Comparison of ENCODE assay signal across 19 cellular contexts in the genomic region with DNA sequence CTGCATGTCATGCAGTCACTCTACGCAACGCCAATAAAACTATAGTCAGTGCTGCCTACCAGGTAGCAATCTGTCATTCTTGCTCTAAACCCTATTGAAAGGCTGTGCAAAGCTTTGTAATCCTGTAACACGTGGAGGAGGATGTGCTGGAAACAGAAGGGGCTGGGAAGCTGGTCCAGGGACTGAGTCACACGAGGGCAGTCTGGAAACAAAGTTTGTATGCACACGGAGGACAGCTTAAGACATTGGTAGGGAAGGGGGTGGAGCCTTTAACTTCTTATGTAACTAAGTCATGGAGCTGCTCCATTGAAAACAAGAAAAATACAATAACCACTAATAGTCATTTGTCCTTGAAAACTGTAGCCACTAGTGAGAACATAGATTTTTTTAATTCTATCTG.
A peak's percentile ranks its signal among the peaks of the same experiment; 100 is the strongest.
DNase-seq lines count a peak whose midpoint lies in the region; ATAC-seq and TF ChIP-seq lines count a peak whose summit lies in the region.
"Had no signal": no experiment of that assay in that cellular context is flagged by ENCODE, and none has a peak within 500 bp of the region (broad histone marks: within the 10 kb centered on the region; RNA-seq: fewer than 3 reads in every experiment).

No MANE protein-coding gene starts in this region.

- H3K9me3 ChIP-seq in SJCRH30 (replicated peaks): no peaks in the 10 kb centered on the region
- H3K9me3 ChIP-seq: Caco-2, spleen had no signal

- H3K4me3 ChIP-seq in SJCRH30: no peak overlapping the region
- H3K4me3 ChIP-seq: neural progenitor cell, spleen had no signal

- no peak for ATAC-seq in HG03378 (IDR thresholded peaks at IDR 0.05; ENCODE audit: unreplicated experiment)

- peaks cover 42% of the 10 kb centered on the region for H3K36me3 Mint-ChIP-seq in chondrocyte (ENCODE audit: low read depth)

- no peaks in the 10 kb centered on the region for H3K27me3 ChIP-seq in SJCRH30
- H3K27me3 ChIP-seq: neural progenitor cell, spleen had no signal

- no peak for TF ChIP-seq CTCF in chondrocyte (IDR thresholded peaks at IDR 0.05)

- no peaks in the 10 kb centered on the region for H3K4me1 ChIP-seq in SJCRH30
- H3K4me1 ChIP-seq: neural progenitor cell had no signal

- DNase-seq in AG08396 (ENCODE audit: low spot score) (peak; percentile 4), NCI-H226 (peak; percentile 61), chondrocyte (ENCODE audit: low spot score) (no peak), non-pigmented ciliary epithelial cell (ENCODE audit: low read depth) (peak; percentile 63), SJCRH30 (no peak), retina (no peak)
- no peak for DNase-seq in NK-92 treated with Interleukin-12 subunit alpha and Interleukin-12 subunit beta, amount 100 ng/mL, for 24 hours (lab: John Stamatoyannopoulos, UW)
- DNase-seq: activated CD8-positive, alpha-beta memory T cell treated with anti-CD3 and anti-CD28 coated beads, Interleukin-2, amount 50 U/mL, for 4 hours; activated naive CD4-positive, alpha-beta T cell; Caco-2; caudate nucleus; glutamatergic neuron; H7; NCI-H1092; spleen; stimulated activated naive CD8-positive, alpha-beta T cell treated with anti-CD3 and anti-CD28 coated beads, Interleukin-15, Interleukin-2, amounts not matched to agents 100 U/mL and 50 U/mL, for 24 hours had no signal

- H3K27ac Mint-ChIP-seq in chondrocyte (ENCODE audit: unreplicated experiment): peak overlapping the region; percentile 36
- H3K27ac Mint-ChIP-seq: neural progenitor cell had no signal

- H3K27me3 Mint-ChIP-seq in chondrocyte (ENCODE audit: low read depth): no peaks in the 10 kb centered on the region

- peaks cover 44% of the 10 kb centered on the region for H3K4me1 Mint-ChIP-seq in chondrocyte (ENCODE audit: low read depth)
- H3K4me1 Mint-ChIP-seq: neural progenitor cell had no signal

- peaks cover 82% of the 10 kb centered on the region for H3K36me3 ChIP-seq in SJCRH30
- H3K36me3 ChIP-seq: spleen had no signal

- no peak overlapping the region for H3K27ac ChIP-seq in SJCRH30
- H3K27ac ChIP-seq: neural progenitor cell had no signal

- H3K4me3 Mint-ChIP-seq in chondrocyte (ENCODE audit: unreplicated experiment): no peak overlapping the region
- H3K4me3 Mint-ChIP-seq: IgD-negative memory B cell, neural progenitor cell had no signal

- H3K9me3 Mint-ChIP-seq in chondrocyte (ENCODE audit: low read depth): no peaks in the 10 kb centered on the region
- H3K9me3 Mint-ChIP-seq: neural progenitor cell had no signal

Comparison
In these comparisons a context has a peak if more than half of its experiments do, and no peak if none do; other contexts are left out.
1. DNase-seq: peak in AG08396 (single experiment), NCI-H226 (single experiment) and non-pigmented ciliary epithelial cell (single experiment); none in chondrocyte (single experiment), NK-92 treated with Interleukin-12 subunit alpha and Interleukin-12 subunit beta, amount 100 ng/mL, for 24 hours (single experiment), SJCRH30 (0 of 2) and retina (single experiment).